14 cellular contexts compared by ENCODE assay signal in genomic region chr12:117045175-117045997, GRCh38. TPM values are rescaled to one million over a fixed set of nuclear protein-coding genes. Genes with fewer than 3 reads are reported as not detected.
DNase-seq lines count a peak whose midpoint lies in the region; ATAC-seq and TF ChIP-seq lines count a peak whose summit lies in the region.
"Had no signal": no experiment of that assay in that cellular context is flagged by ENCODE, and none has a peak within 500 bp of the region (broad histone marks: within the 10 kb centered on the region; RNA-seq: fewer than 3 reads in every experiment).

No MANE protein-coding gene starts in this region.

- 40 to 66% methylated on average over 1 to 14 of the region's 23 CpGs for WGBS in gastroesophageal sphincter (ENCODE audit: low coverage in 1 of 2), 2 donors
- WGBS in smooth muscle cell (ENCODE audit: low lambda C conversion rate): 72% methylated on average over 23 of the region's 23 CpGs

- H3F3A ChIP-seq in smooth muscle cell (ENCODE audit: low read depth): no peaks in the 10 kb centered on the region

- peak; percentile 35 for DNase-seq in NCI-H2227 (lab: John Stamatoyannopoulos, UW; ENCODE audit: unreplicated experiment)
- no peak for DNase-seq in NCI-H2227 treated with DMSO at 0.1 percent for 48 hours (lab: John Stamatoyannopoulos, UW)
- DNase-seq in NCI-H526 treated with DMSO at 0.1 percent for 48 hours (lab: John Stamatoyannopoulos, UW): peak; percentile 25
- DNase-seq in globus pallidus (ENCODE audit: low spot score): peak; percentile 19
- DNase-seq in DMS53 (lab: John Stamatoyannopoulos, UW): no peak
- no peak for DNase-seq in smooth muscle cell (lab: John Stamatoyannopoulos, UW; ENCODE audit: unreplicated experiment)
- DNase-seq: central memory CD4-positive, alpha-beta T cell; NCI-H1930; spleen; T-helper 1 cell had no signal

- no peak for TF ChIP-seq EP300 in gastroesophageal sphincter (IDR thresholded peaks at IDR 0.05)

- no peak overlapping the region for H3K27ac ChIP-seq in gastroesophageal sphincter
- H3K27ac ChIP-seq in smooth muscle cell (ENCODE audit: low read depth): no peak overlapping the region

- H2AFZ ChIP-seq in smooth muscle cell (ENCODE audit: low read depth): no peak overlapping the region

- H3K4me2 ChIP-seq in skeletal muscle satellite cell (ENCODE audit: low read length): peak overlapping the region; percentile 25
- H3K4me2 ChIP-seq in smooth muscle cell: no peak overlapping the region

- H3K4me1 ChIP-seq in skeletal muscle satellite cell (ENCODE audit: control insufficient read depth, insufficient read depth, low read length): no peaks in the 10 kb centered on the region
- H3K4me1 ChIP-seq in gastroesophageal sphincter: peaks cover 0 to 27% (median 7%) of the 10 kb centered on the region in 3 donors
- H3K4me1 ChIP-seq in smooth muscle cell (ENCODE audit: low read depth): peaks cover 11% of the 10 kb centered on the region

- no peaks in the 10 kb centered on the region for H3K36me3 ChIP-seq in skeletal muscle satellite cell (ENCODE audit: insufficient read depth, low read length)
- H3K36me3 ChIP-seq in gastroesophageal sphincter: no peaks in the 10 kb centered on the region
- no peaks in the 10 kb centered on the region for H3K36me3 ChIP-seq in smooth muscle cell (ENCODE audit: low read depth)

- no peak for ATAC-seq in gastroesophageal sphincter
- ATAC-seq: stimulated activated effector memory CD8-positive, alpha-beta T cell treated with anti-CD3 and anti-CD28 coated beads, Interleukin-12 subunit alpha, Interleukin-12 subunit beta, amount 100 ng/mL, for 72 hours had no signal

- no peaks in the 10 kb centered on the region for H3K79me2 ChIP-seq in smooth muscle cell (ENCODE audit: low read depth)

- no peak for TF ChIP-seq POLR2A in gastroesophageal sphincter (IDR thresholded peaks at IDR 0.05)

- H3K27me3 ChIP-seq in skeletal muscle satellite cell (ENCODE audit: control insufficient read depth, insufficient read depth, low read length) (peaks cover 18% of the 10 kb centered on the region), gastroesophageal sphincter (no peaks in the 10 kb centered on the region), smooth muscle cell (ENCODE audit: low read depth) (no peaks in the 10 kb centered on the region)
- H3K27me3 ChIP-seq: spleen had no signal

- H3K9ac ChIP-seq in skeletal muscle satellite cell (ENCODE audit: low read depth, low read length) (no peak overlapping the region), smooth muscle cell (ENCODE audit: low read depth) (no peak overlapping the region)

- H4K20me1 ChIP-seq in smooth muscle cell (ENCODE audit: low read depth): no peaks in the 10 kb centered on the region

- TF ChIP-seq CTCF in gastroesophageal sphincter (IDR thresholded peaks at IDR 0.05) (no peak), smooth muscle cell (IDR thresholded peaks at IDR 0.05; ENCODE audit: borderline replicate concordance, insufficient read depth, poor library complexity, severe bottlenecking) (no peak)

- no peak overlapping the region for H3K4me3 ChIP-seq in skeletal muscle satellite cell (ENCODE audit: low read length)
- no peak overlapping the region for H3K4me3 ChIP-seq in gastroesophageal sphincter
- H3K4me3 ChIP-seq in smooth muscle cell: no peak overlapping the region

- H3K9me3 ChIP-seq in skeletal muscle satellite cell (replicated peaks; ENCODE audit: low read length): no peaks in the 10 kb centered on the region
- no peaks in the 10 kb centered on the region for H3K9me3 ChIP-seq in gastroesophageal sphincter
- no peaks in the 10 kb centered on the region for H3K9me3 ChIP-seq in smooth muscle cell (replicated peaks; ENCODE audit: low read depth)
- H3K9me3 ChIP-seq: spleen had no signal

RNA-seq across cellular contexts. Expression of gene TESC, which starts 53.8 kb away (rescaled TPM):
- total RNA-seq in skeletal muscle satellite cell (2012; rRNA removed): 0.25 TPM in 1 of 2 replicates, not detected in the other
- total RNA-seq in gastroesophageal sphincter (1 to 10 TPM; 3.0 to 5.3 (median 4.5) TPM), smooth muscle cell (0.22 TPM in 1 of 2 replicates, not detected in the other)
- polyA plus RNA-seq in smooth muscle cell: 0.51 and 1.1 TPM in 2 replicates
- total RNA-seq: A673 had no signal

Comparison
In these comparisons a context has a peak if more than half of its experiments do, and no peak if none do; other contexts are left out.
1. DNase-seq: peak in NCI-H2227 (single experiment), NCI-H526 treated with DMSO at 0.1 percent for 48 hours (single experiment) and globus pallidus (single experiment); none in NCI-H2227 treated with DMSO at 0.1 percent for 48 hours (single experiment), DMS53 (single experiment) and smooth muscle cell (single experiment).